In genomic region chr6:158993639-158994038, GRCh38 we compare ENCODE assay signal across 9 cellular contexts. TPM values are rescaled to one million over a fixed set of nuclear protein-coding genes. Genes with fewer than 3 reads are reported as not detected.
"Had no signal": no experiment of that assay in that cellular context is flagged by ENCODE, and none has a peak within 500 bp of the region (broad histone marks: within the 10 kb centered on the region; RNA-seq: fewer than 3 reads in every experiment).

No MANE protein-coding gene starts in this region.

- ATAC-seq: GM23338, HepG2 had no signal

- H3K9me3 Mint-ChIP-seq: GM23338 had no signal

- H3K4me2 ChIP-seq: GM23338 had no signal

- H3K27ac ChIP-seq: HL-60 had no signal

- H3K27me3 Mint-ChIP-seq: IgD-negative memory B cell had no signal

- H3K4me3 Mint-ChIP-seq: GM23338, H9, IgD-negative memory B cell had no signal

- H3K4me3 ChIP-seq: GM23338 had no signal

- H3K4me1 Mint-ChIP-seq: GM23338, H9 had no signal

- FAIRE-seq: H1, H54, HepG2 had no signal

- DNase-seq: H9, HCEC 1CT had no signal

- H3K27ac Mint-ChIP-seq: GM23338, H9, IgD-negative memory B cell had no signal

- H2AFZ ChIP-seq: GM23338 had no signal

RNA-seq across cellular contexts. Expression of gene TAGAP, which starts 51.2 kb away (rescaled TPM):
- total RNA-seq: GM23338, H1, H9, HepG2, HT1080 had no signal
